11 cellular contexts compared by ENCODE assay signal in genomic region chr9:98046161-98046543, GRCh38. TPM values are rescaled to one million over a fixed set of nuclear protein-coding genes. Genes with fewer than 3 reads are reported as not detected.
A peak's percentile ranks its signal among the peaks of the same experiment; 100 is the strongest.
DNase-seq lines count a peak whose midpoint lies in the region; ATAC-seq lines count a peak whose summit lies in the region.
"Had no signal": no experiment of that assay in that cellular context is flagged by ENCODE, and none has a peak within 500 bp of the region (broad histone marks: within the 10 kb centered on the region; RNA-seq: fewer than 3 reads in every experiment).

No MANE protein-coding gene starts in this region.

- H3K27me3 Mint-ChIP-seq in T-helper 1 cell treated with Interleukin-12 subunit alpha and Interleukin-12 subunit beta and Interleukin-4 antibody, amounts not matched to agents 30 μg/mL and 1 μg/mL, for 36 hours (ENCODE audit: low read depth), result no peaks in the 10 kb centered on the region
- H3K27me3 Mint-ChIP-seq in IgD-negative memory B cell, result no peaks in the 10 kb centered on the region
- peaks cover 6% of the 10 kb centered on the region for H3K27me3 Mint-ChIP-seq in activated T-helper 1 cell treated with anti-CD3 and anti-CD28 coated beads, Interleukin-12 subunit alpha, Interleukin-12 subunit beta, Interleukin-2, Interleukin-4 antibody, amounts not matched to agents 30 ng/mL and 10 ng/mL and 1 ng/mL, durations not matched to agents 14 hours and 24 hours and 36 hours (ENCODE audit: insufficient read depth)
- H3K27me3 Mint-ChIP-seq in naive thymus-derived CD8-positive, alpha-beta T cell, result no peaks in the 10 kb centered on the region

- intact Hi-C loops in activated T-helper 1 cell treated with anti-CD3 and anti-CD28 coated beads, Interleukin-12 subunit alpha, Interleukin-12 subunit beta, Interleukin-2, Interleukin-4 antibody, amounts not matched to agents 30 ng/mL and 10 ng/mL and 1 ng/mL, durations not matched to agents 14 hours and 24 hours and 36 hours (cut with micrococcal nuclease), result loop anchor here (5.0 kb wide), 1 partner anchor 349 kb away; the partner anchor contains the start of gene XPA

- ATAC-seq in naive thymus-derived CD8-positive, alpha-beta T cell, result no peak
- ATAC-seq: heart right ventricle had no signal

- POLR2A ChIA-PET in naive thymus-derived CD8-positive, alpha-beta T cell (lab: Charles Lee), result interaction anchor here (1.3 to 3.1 kb wide), 4 partner anchors 63 to 210 kb away, joined by 4 to 19 read pairs (median 16); partner anchors contain the start of genes ANP32B, TBC1D2 and TRMO

- no peak for DNase-seq in T-helper 1 cell
- no peak for DNase-seq in activated T-helper 1 cell treated with anti-CD3 and anti-CD28 coated beads, Interleukin-12 subunit alpha, Interleukin-12 subunit beta, Interleukin-2, Interleukin-4 antibody, amounts not matched to agents 30 ng/mL and 10 ng/mL and 1 ng/mL, durations not matched to agents 14 hours and 24 hours and 36 hours (ENCODE audit: low spot score)
- no peak for DNase-seq in naive thymus-derived CD8-positive, alpha-beta T cell
- DNase-seq in COR-L47 (lab: John Stamatoyannopoulos, UW), result no peak
- no peak for DNase-seq in NCI-H69 (lab: John Stamatoyannopoulos, UW)
- no peak for DNase-seq in NCI-H1092 (lab: John Stamatoyannopoulos, UW)
- DNase-seq: activated CD4-positive, alpha-beta T cell treated with anti-CD3 and anti-CD28 coated beads, Interleukin-2, amount 50 U/mL, for 1 hour; heart right ventricle; SW 1271 had no signal

- peaks cover 5% of the 10 kb centered on the region for H3K9me3 Mint-ChIP-seq in T-helper 1 cell treated with Interleukin-12 subunit alpha and Interleukin-12 subunit beta and Interleukin-4 antibody, amounts not matched to agents 30 μg/mL and 1 μg/mL, for 36 hours
- H3K9me3 Mint-ChIP-seq in IgD-negative memory B cell, result peaks cover 0 to 3% (median 0%) of the 10 kb centered on the region in 3 donors
- H3K9me3 Mint-ChIP-seq in activated T-helper 1 cell treated with anti-CD3 and anti-CD28 coated beads, Interleukin-12 subunit alpha, Interleukin-12 subunit beta, Interleukin-2, Interleukin-4 antibody, amounts not matched to agents 30 ng/mL and 10 ng/mL and 1 ng/mL, durations not matched to agents 14 hours and 24 hours and 36 hours, result peaks cover 3% of the 10 kb centered on the region
- H3K9me3 Mint-ChIP-seq in naive thymus-derived CD8-positive, alpha-beta T cell, result peaks cover 0 to 6% (median 0%) of the 10 kb centered on the region in 9 donors

- H3K4me1 Mint-ChIP-seq in T-helper 1 cell treated with Interleukin-12 subunit alpha and Interleukin-12 subunit beta and Interleukin-4 antibody, amounts not matched to agents 30 μg/mL and 1 μg/mL, for 36 hours (ENCODE audit: low read depth), result peaks cover 26% of the 10 kb centered on the region
- H3K4me1 Mint-ChIP-seq in IgD-negative memory B cell, result peaks cover 19 to 39% (median 26%) of the 10 kb centered on the region in 3 donors
- peaks cover 44% of the 10 kb centered on the region for H3K4me1 Mint-ChIP-seq in activated T-helper 1 cell treated with anti-CD3 and anti-CD28 coated beads, Interleukin-12 subunit alpha, Interleukin-12 subunit beta, Interleukin-2, Interleukin-4 antibody, amounts not matched to agents 30 ng/mL and 10 ng/mL and 1 ng/mL, durations not matched to agents 14 hours and 24 hours and 36 hours (ENCODE audit: low read depth)
- peaks cover 20 to 51% (median 31%) of the 10 kb centered on the region in 4 donors for H3K4me1 Mint-ChIP-seq in naive thymus-derived CD8-positive, alpha-beta T cell

- peak overlapping the region; percentile 80 for H3K27ac Mint-ChIP-seq in T-helper 1 cell treated with Interleukin-12 subunit alpha and Interleukin-12 subunit beta and Interleukin-4 antibody, amounts not matched to agents 30 μg/mL and 1 μg/mL, for 36 hours
- H3K27ac Mint-ChIP-seq in IgD-negative memory B cell, result peak overlapping the region in 2 of 3 donors; percentile 31 to 90
- peak overlapping the region; percentile 86 for H3K27ac Mint-ChIP-seq in activated T-helper 1 cell treated with anti-CD3 and anti-CD28 coated beads, Interleukin-12 subunit alpha, Interleukin-12 subunit beta, Interleukin-2, Interleukin-4 antibody, amounts not matched to agents 30 ng/mL and 10 ng/mL and 1 ng/mL, durations not matched to agents 14 hours and 24 hours and 36 hours
- H3K27ac Mint-ChIP-seq in naive thymus-derived CD8-positive, alpha-beta T cell, result peak overlapping the region in 7 of 10 donors; percentile 19 to 97 (median 93)

- H3K4me3 Mint-ChIP-seq in T-helper 1 cell treated with Interleukin-12 subunit alpha and Interleukin-12 subunit beta and Interleukin-4 antibody, amounts not matched to agents 30 μg/mL and 1 μg/mL, for 36 hours, result peak overlapping the region; percentile 82
- H3K4me3 Mint-ChIP-seq in IgD-negative memory B cell, result peak overlapping the region; percentile 80 to 93 (median 86)
- peak overlapping the region; percentile 87 for H3K4me3 Mint-ChIP-seq in activated T-helper 1 cell treated with anti-CD3 and anti-CD28 coated beads, Interleukin-12 subunit alpha, Interleukin-12 subunit beta, Interleukin-2, Interleukin-4 antibody, amounts not matched to agents 30 ng/mL and 10 ng/mL and 1 ng/mL, durations not matched to agents 14 hours and 24 hours and 36 hours
- peak overlapping the region; percentile 77 to 88 (median 82) for H3K4me3 Mint-ChIP-seq in naive thymus-derived CD8-positive, alpha-beta T cell

- peaks cover 13% of the 10 kb centered on the region for H3K36me3 Mint-ChIP-seq in T-helper 1 cell treated with Interleukin-12 subunit alpha and Interleukin-12 subunit beta and Interleukin-4 antibody, amounts not matched to agents 30 μg/mL and 1 μg/mL, for 36 hours (ENCODE audit: low read depth)
- H3K36me3 Mint-ChIP-seq in IgD-negative memory B cell, result no peaks in the 10 kb centered on the region
- H3K36me3 Mint-ChIP-seq in activated T-helper 1 cell treated with anti-CD3 and anti-CD28 coated beads, Interleukin-12 subunit alpha, Interleukin-12 subunit beta, Interleukin-2, Interleukin-4 antibody, amounts not matched to agents 30 ng/mL and 10 ng/mL and 1 ng/mL, durations not matched to agents 14 hours and 24 hours and 36 hours (ENCODE audit: low read depth), result peaks cover 26% of the 10 kb centered on the region
- H3K36me3 Mint-ChIP-seq in naive thymus-derived CD8-positive, alpha-beta T cell, result peaks cover 0 to 4% (median 2%) of the 10 kb centered on the region in 3 donors

RNA-seq across cellular contexts. Expression of gene NANS, which starts 10.4 kb away (rescaled TPM):
- polyA plus RNA-seq in IgD-negative memory B cell, result 26.9 TPM
- total RNA-seq in activated T-helper 1 cell treated with anti-CD3 and anti-CD28 coated beads, Interleukin-12 subunit alpha, Interleukin-12 subunit beta, Interleukin-2, Interleukin-4 antibody, amounts not matched to agents 30 ng/mL and 10 ng/mL and 1 ng/mL, durations not matched to agents 14 hours and 24 hours and 36 hours, result 54.4 and 55.5 TPM in 2 replicates
- total RNA-seq in naive thymus-derived CD8-positive, alpha-beta T cell, result 10 to 100 TPM; 15.0 to 15.7 TPM
- polyA plus RNA-seq in naive thymus-derived CD8-positive, alpha-beta T cell, result 10 to 100 TPM; 28.9 to 32.4 (median 30.9) TPM
